8 cellular contexts compared by ENCODE assay signal in genomic region chr12:12720637-12721250, GRCh38. TPM values are rescaled to one million over a fixed set of nuclear protein-coding genes. Genes with fewer than 3 reads are reported as not detected.
A peak's percentile ranks its signal among the peaks of the same experiment; 100 is the strongest.
DNase-seq lines count a peak whose midpoint lies in the region; ATAC-seq, FAIRE-seq and TF ChIP-seq lines count a peak whose summit lies in the region.

No MANE protein-coding gene starts in this region.

- H3K27ac ChIP-seq in prostate gland = peak overlapping the region; percentile 100

- peak; percentile 55 for DNase-seq in MV-4-11 (lab: John Stamatoyannopoulos, UW)
- no peak for DNase-seq in central memory CD8-positive, alpha-beta T cell (ENCODE audit: low spot score in 2 of 2)
- no peak for DNase-seq in prostate gland (ENCODE audit: low spot score)
- no peak for DNase-seq in activated CD4-positive, CD25-positive, alpha-beta regulatory T cell (lab: John Stamatoyannopoulos, UW)
- DNase-seq in middle frontal gyrus (ENCODE audit: extremely low spot score, low spot score) = no peak

- H3K36me3 ChIP-seq in prostate gland = no peaks in the 10 kb centered on the region

- no peaks in the 10 kb centered on the region for H3K9me3 Mint-ChIP-seq in central memory CD8-positive, alpha-beta T cell

- peaks cover 77% of the 10 kb centered on the region for H3K36me3 Mint-ChIP-seq in central memory CD8-positive, alpha-beta T cell (ENCODE audit: insufficient read depth)

- no peaks in the 10 kb centered on the region for H3K9me3 ChIP-seq in prostate gland

- H3K27ac Mint-ChIP-seq in central memory CD8-positive, alpha-beta T cell (ENCODE audit: low read depth) = peak overlapping the region; percentile 95

- H3K27me3 Mint-ChIP-seq in central memory CD8-positive, alpha-beta T cell = no peaks in the 10 kb centered on the region

- no peak for TF ChIP-seq POLR2A in prostate gland (IDR thresholded peaks at IDR 0.05)

- peaks cover under 1% of the 10 kb centered on the region for H3K4me1 ChIP-seq in prostate gland (replicated peaks)

- peak; percentile 49 for FAIRE-seq in G401.6 (lab: Jason Lieb, UNC)

- WGBS in prostate gland = 26% methylated on average over 6 of the region's 6 CpGs

- no peak for TF ChIP-seq CTCF in prostate gland (IDR thresholded peaks at IDR 0.05)

- peak overlapping the region; percentile 89 for H3K4me3 Mint-ChIP-seq in central memory CD8-positive, alpha-beta T cell

- H3K4me1 Mint-ChIP-seq in central memory CD8-positive, alpha-beta T cell = peaks cover 32% of the 10 kb centered on the region

- H3K4me3 ChIP-seq in prostate gland = peak overlapping the region in 1 of 2 donors; percentile 4

- H3K27me3 ChIP-seq in prostate gland (replicated peaks; ENCODE audit: insufficient read depth) = no peaks in the 10 kb centered on the region

- ATAC-seq in central memory CD8-positive, alpha-beta T cell (replicated peaks; ENCODE audit: extremely low read depth, poor library complexity, severe bottlenecking) = no peak
- no peak for ATAC-seq in GM19035 (IDR thresholded peaks at IDR 0.05; ENCODE audit: unreplicated experiment)
- no peak for ATAC-seq in GM21367 (IDR thresholded peaks at IDR 0.05; ENCODE audit: unreplicated experiment)

- intact Hi-C loops in prostate gland (cut with DNase I) = loop anchor here (10.0 kb wide), 1 partner anchor 64 kb away; the partner anchor contains the start of gene APOLD1

RNA-seq across cellular contexts. Expression of gene CDKN1B, which starts 3.6 kb away (rescaled TPM):
- 100 to 1,000 TPM in 1 of 2 donors, 10 to 100 TPM in 1; 73.5 to 110 TPM for total RNA-seq in prostate gland

RNA-seq across cellular contexts. Expression of gene GPR19, which starts 24.8 kb away (rescaled TPM):
- total RNA-seq in prostate gland = not detected
